ENCODE assay signal across 8 cellular contexts in the genomic region with DNA sequence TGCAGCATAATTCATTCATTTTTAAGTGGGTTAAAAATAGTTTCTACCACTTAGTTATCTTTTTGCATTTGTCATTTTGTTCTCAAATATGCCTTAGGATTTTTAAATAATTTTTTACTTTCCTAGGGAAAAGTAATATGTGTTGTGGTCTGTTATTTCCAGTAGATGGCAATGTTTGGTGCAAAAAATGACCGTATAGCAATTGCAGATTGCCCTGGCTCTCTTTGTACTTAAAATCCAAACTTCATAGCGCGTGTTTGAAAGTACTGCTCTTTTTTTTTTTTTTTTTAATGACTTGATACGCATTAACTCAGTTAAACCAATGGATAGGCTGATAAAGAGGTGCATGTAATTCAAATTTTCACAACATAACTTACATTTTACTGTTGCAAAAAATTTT.
A peak's percentile ranks its signal among the peaks of the same experiment; 100 is the strongest.
DNase-seq lines count a peak whose midpoint lies in the region; ATAC-seq and TF ChIP-seq lines count a peak whose summit lies in the region.

No MANE protein-coding gene starts in this region.

- no peaks in the 10 kb centered on the region for H3K9me3 ChIP-seq in DOHH2 (ENCODE audit: control insufficient read depth, insufficient read depth, low read length)
- no peaks in the 10 kb centered on the region for H3K9me3 ChIP-seq in Karpas-422 (ENCODE audit: low read length)
- no peaks in the 10 kb centered on the region for H3K9me3 ChIP-seq in ascending aorta
- H3K9me3 ChIP-seq in liver (ENCODE audit: control insufficient read depth in 4 of 4, low read length in 3 of 4): no peaks in the 10 kb centered on the region

- peak; percentile 71 to 79 for TF ChIP-seq RAD21 in liver (IDR thresholded peaks at IDR 0.05)

- H3K9me3 Mint-ChIP-seq in T-cell: no peaks in the 10 kb centered on the region
- no peaks in the 10 kb centered on the region for H3K9me3 Mint-ChIP-seq in activated CD4-positive, alpha-beta T cell treated with anti-CD3 and anti-CD28 coated beads for 36 hours (ENCODE audit: low read depth)

- H3K79me2 ChIP-seq in DOHH2 (ENCODE audit: control insufficient read depth, low read length): no peaks in the 10 kb centered on the region
- no peaks in the 10 kb centered on the region for H3K79me2 ChIP-seq in Karpas-422 (ENCODE audit: low read length)

- H2AFZ ChIP-seq in Karpas-422 (ENCODE audit: low read length): no peak overlapping the region

- no peaks in the 10 kb centered on the region for H3K36me3 Mint-ChIP-seq in T-cell
- H3K36me3 Mint-ChIP-seq in activated CD4-positive, alpha-beta T cell treated with anti-CD3 and anti-CD28 coated beads for 36 hours (ENCODE audit: low read depth): no peaks in the 10 kb centered on the region

- peaks cover 0 to 3% (median 0%) of the 10 kb centered on the region in 3 donors for H3K4me1 Mint-ChIP-seq in T-cell
- H3K4me1 Mint-ChIP-seq in activated CD4-positive, alpha-beta T cell treated with anti-CD3 and anti-CD28 coated beads for 36 hours: no peaks in the 10 kb centered on the region

- H3K4me2 ChIP-seq in DOHH2 (ENCODE audit: low read length) (no peak overlapping the region), Karpas-422 (ENCODE audit: low read depth, low read length, poor library complexity, severe bottlenecking) (no peak overlapping the region)

- peak; percentile 69 for DNase-seq in Karpas-422
- no peak for DNase-seq in ascending aorta (ENCODE audit: low spot score in 2 of 2)
- no peak for DNase-seq in T-cell
- DNase-seq in posterior cingulate gyrus: no peak
- DNase-seq in activated CD4-positive, alpha-beta T cell treated with anti-CD3 and anti-CD28 coated beads for 36 hours: no peak
- no peak for DNase-seq in GDM1 (lab: John Stamatoyannopoulos, UW)

- intact Hi-C loops in ascending aorta (cut with DNase I): loop anchor here (1.0 kb wide), 1 partner anchor 97 kb away; no protein-coding TSS in a partner anchor
- intact Hi-C loops in posterior cingulate gyrus (cut with DNase I): loop anchor here (5.0 to 10.0 kb wide), 2 partner anchors 97 to 240 kb away; no protein-coding TSS in a partner anchor
- intact Hi-C loops in activated CD4-positive, alpha-beta T cell treated with anti-CD3 and anti-CD28 coated beads for 36 hours (cut with DNase I, micrococcal nuclease): loop anchor here (1.0 kb wide), 2 partner anchors 97 to 239 kb away; no protein-coding TSS in a partner anchor

- WGBS in liver: 2% methylated on average over 4 of the region's 4 CpGs

- H3K4me3 Mint-ChIP-seq in T-cell: no peak overlapping the region
- H3K4me3 Mint-ChIP-seq in activated CD4-positive, alpha-beta T cell treated with anti-CD3 and anti-CD28 coated beads for 36 hours: no peak overlapping the region

- no peaks in the 10 kb centered on the region for H3K36me3 ChIP-seq in DOHH2 (ENCODE audit: control insufficient read depth, low read length)
- H3K36me3 ChIP-seq in Karpas-422 (ENCODE audit: insufficient read depth, low read length): no peaks in the 10 kb centered on the region
- no peaks in the 10 kb centered on the region for H3K36me3 ChIP-seq in ascending aorta
- no peaks in the 10 kb centered on the region for H3K36me3 ChIP-seq in liver (ENCODE audit: control insufficient read depth in 4 of 4, insufficient read depth in 3 of 4, low read depth in 1 of 4, low read length in 3 of 4)

- H4K20me1 ChIP-seq in DOHH2 (ENCODE audit: control insufficient read depth, insufficient read depth, low read depth, low read length) (no peaks in the 10 kb centered on the region), Karpas-422 (ENCODE audit: insufficient read depth, low read depth, low read length) (no peaks in the 10 kb centered on the region)

- H3K27ac Mint-ChIP-seq in T-cell: no peak overlapping the region
- no peak overlapping the region for H3K27ac Mint-ChIP-seq in activated CD4-positive, alpha-beta T cell treated with anti-CD3 and anti-CD28 coated beads for 36 hours

- TF ChIP-seq CTCF in DOHH2 (IDR thresholded peaks at IDR 0.05; ENCODE audit: low read depth, low read length, poor library complexity, severe bottlenecking) (peak; percentile 26), ascending aorta (IDR thresholded peaks at IDR 0.05) (peak in 2 of 3 experiments; percentile 39 to 48), liver (IDR thresholded peaks at IDR 0.05; ENCODE audit: low read depth, low read length, missing input control) (peak; percentile 45)

- H3K4me1 ChIP-seq in DOHH2 (ENCODE audit: control insufficient read depth, low read length): no peaks in the 10 kb centered on the region
- H3K4me1 ChIP-seq in Karpas-422 (ENCODE audit: low read length): no peaks in the 10 kb centered on the region
- no peaks in the 10 kb centered on the region for H3K4me1 ChIP-seq in ascending aorta
- peaks cover 0 to 5% (median 1%) of the 10 kb centered on the region in 4 donors for H3K4me1 ChIP-seq in liver (ENCODE audit: control insufficient read depth in 4 of 4, insufficient read depth in 4 of 4, low read length in 3 of 4)

- POLR2A ChIA-PET in T-cell (lab: Charles Lee): no interaction called here
- POLR2A ChIA-PET in activated CD4-positive, alpha-beta T cell treated with anti-CD3 and anti-CD28 coated beads for 36 hours (lab: Charles Lee): no interaction called here

- H3K9ac ChIP-seq in Karpas-422 (ENCODE audit: low read length) (no peak overlapping the region), liver (ENCODE audit: low read depth in 1 of 2, low read length in 2 of 2) (no peak overlapping the region)

- no peak for ATAC-seq in T-cell (replicated peaks in 1 of 4)
- no peak for ATAC-seq in activated CD4-positive, alpha-beta T cell treated with anti-CD3 and anti-CD28 coated beads for 36 hours

- H3K4me3 ChIP-seq in DOHH2 (ENCODE audit: low read length) (no peak overlapping the region), Karpas-422 (ENCODE audit: low read length) (no peak overlapping the region), ascending aorta (no peak overlapping the region), liver (ENCODE audit: low read depth in 1 of 3, low read length in 3 of 3) (no peak overlapping the region)

- H3K27me3 ChIP-seq in DOHH2 (ENCODE audit: control insufficient read depth, low read length): no peaks in the 10 kb centered on the region
- H3K27me3 ChIP-seq in Karpas-422 (ENCODE audit: low read length): no peaks in the 10 kb centered on the region
- no peaks in the 10 kb centered on the region for H3K27me3 ChIP-seq in ascending aorta
- H3K27me3 ChIP-seq in liver (ENCODE audit: control insufficient read depth in 4 of 4, insufficient read depth in 4 of 4, low read length in 3 of 4): no peaks in the 10 kb centered on the region

- no peaks in the 10 kb centered on the region for H3F3A ChIP-seq in DOHH2 (ENCODE audit: control insufficient read depth, insufficient read depth)

- no peak overlapping the region for H3K27ac ChIP-seq in DOHH2 (ENCODE audit: low read depth, low read length)
- H3K27ac ChIP-seq in Karpas-422 (ENCODE audit: low read length): no peak overlapping the region
- no peak overlapping the region for H3K27ac ChIP-seq in ascending aorta
- no peak overlapping the region for H3K27ac ChIP-seq in liver (ENCODE audit: low read depth in 1 of 2, low read length in 2 of 2)

- CTCF ChIA-PET in T-cell (lab: Charles Lee): interaction anchor here in 1 of 2 donors (0.7 kb wide), 1 partner anchor 97 kb away, joined by 3 read pairs; no protein-coding TSS in a partner anchor
- CTCF ChIA-PET in activated CD4-positive, alpha-beta T cell treated with anti-CD3 and anti-CD28 coated beads for 36 hours (lab: Charles Lee): interaction anchor here (0.6 to 1.6 kb wide), 6 partner anchors 12 to 478 kb away, joined by 3 to 10 read pairs (median 4); no protein-coding TSS in a partner anchor

- no peaks in the 10 kb centered on the region for H3K9me2 ChIP-seq in DOHH2 (replicated peaks; ENCODE audit: control insufficient read depth, low read length)
- no peaks in the 10 kb centered on the region for H3K9me2 ChIP-seq in Karpas-422 (replicated peaks; ENCODE audit: insufficient read depth, low read length)

- H3K27me3 Mint-ChIP-seq in T-cell: peaks cover 0 to 8% of the 10 kb centered on the region in 2 donors
- no peaks in the 10 kb centered on the region for H3K27me3 Mint-ChIP-seq in activated CD4-positive, alpha-beta T cell treated with anti-CD3 and anti-CD28 coated beads for 36 hours

TF ChIP-seq in liver, 16 proteins besides CTCF, POLR2A, EP300 and RAD21:
- TF ChIP-seq SP1 (IDR thresholded peaks at IDR 0.05) (no peak), HNF4A (conservative IDR thresholded peaks at IDR 0.05) (peak in 1 of 2 donors; percentile 7)
- TF ChIP-seq, protein P1, sequence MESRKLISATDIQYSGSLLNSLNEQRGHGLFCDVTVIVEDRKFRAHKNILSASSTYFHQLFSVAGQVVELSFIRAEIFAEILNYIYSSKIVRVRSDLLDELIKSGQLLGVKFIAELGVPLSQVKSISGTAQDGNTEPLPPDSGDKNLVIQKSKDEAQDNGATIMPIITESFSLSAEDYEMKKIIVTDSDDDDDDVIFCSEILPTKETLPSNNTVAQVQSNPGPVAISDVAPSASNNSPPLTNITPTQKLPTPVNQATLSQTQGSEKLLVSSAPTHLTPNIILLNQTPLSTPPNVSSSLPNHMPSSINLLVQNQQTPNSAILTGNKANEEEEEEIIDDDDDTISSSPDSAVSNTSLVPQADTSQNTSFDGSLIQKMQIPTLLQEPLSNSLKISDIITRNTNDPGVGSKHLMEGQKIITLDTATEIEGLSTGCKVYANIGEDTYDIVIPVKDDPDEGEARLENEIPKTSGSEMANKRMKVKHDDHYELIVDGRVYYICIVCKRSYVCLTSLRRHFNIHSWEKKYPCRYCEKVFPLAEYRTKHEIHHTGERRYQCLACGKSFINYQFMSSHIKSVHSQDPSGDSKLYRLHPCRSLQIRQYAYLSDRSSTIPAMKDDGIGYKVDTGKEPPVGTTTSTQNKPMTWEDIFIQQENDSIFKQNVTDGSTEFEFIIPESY (IDR thresholded peaks at IDR 0.05): no peak
TF ChIP-seq in liver: peak in this region for 1.
